Comparison of ENCODE assay signal across 8 cellular contexts in the genomic region with DNA sequence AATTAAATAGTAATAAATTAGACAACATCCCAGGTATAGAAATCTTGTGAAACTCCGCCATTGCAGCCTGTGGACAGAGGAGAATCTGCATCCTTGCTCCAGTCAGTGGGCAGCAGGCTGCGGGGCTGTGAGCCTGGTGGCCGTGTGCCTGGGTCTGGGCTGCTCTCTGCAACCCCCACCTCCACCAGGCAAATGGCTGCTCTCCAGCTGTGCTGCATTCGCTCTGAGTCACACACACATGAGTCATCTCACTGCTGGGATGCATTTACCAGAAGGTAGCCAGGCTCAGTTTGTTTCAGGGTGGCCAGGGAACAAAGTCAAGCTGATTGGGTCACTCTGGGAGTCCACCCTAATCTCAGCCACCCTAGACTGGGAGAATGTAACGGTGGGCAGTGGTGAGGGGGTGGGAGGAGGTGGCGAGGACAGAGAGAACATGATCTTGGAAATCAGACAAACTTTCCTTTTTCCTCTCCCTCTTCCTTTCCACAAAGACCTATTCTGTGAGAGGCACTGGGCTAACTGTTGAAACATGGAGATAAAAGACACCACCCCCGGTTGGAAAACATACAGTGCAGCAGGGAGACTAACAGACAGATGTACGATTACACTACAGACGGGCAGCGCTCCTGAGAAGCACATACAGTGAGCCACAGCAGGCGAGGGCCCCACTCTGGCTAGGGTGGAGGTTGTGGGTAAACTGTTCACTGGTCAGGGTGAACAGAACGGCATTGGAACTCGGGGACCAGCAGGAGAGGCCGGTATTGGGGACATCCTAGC. TPM values are rescaled to one million over a fixed set of nuclear protein-coding genes. Genes with fewer than 3 reads are reported as not detected.
DNase-seq lines count a peak whose midpoint lies in the region; ATAC-seq, FAIRE-seq and TF ChIP-seq lines count a peak whose summit lies in the region.

No MANE protein-coding gene starts in this region.

- H3K4me3 ChIP-seq in SJCRH30 (peak overlapping the region; percentile 32), H1 (ENCODE audit: extremely low read depth in 1 of 4, insufficient read depth in 2 of 4, low read depth in 3 of 4, low read length in 4 of 4) (peak overlapping the region in 2 of 4 experiments; percentile 1 to 9; a peak in 2 of 8 replicates), OCI-LY7 (ENCODE audit: low read depth, low read length, poor library complexity, severe bottlenecking) (no peak overlapping the region)

- peak in 1 of 2 experiments; percentile 72; a peak in 2 of 3 replicates for TF ChIP-seq POLR2A in H1 (IDR thresholded peaks at IDR 0.05; ENCODE audit: control extremely low read depth in 1 of 2, low read depth in 2 of 2, low read length in 2 of 2)

- DNase-seq in AG08396 (ENCODE audit: low spot score) = peak; percentile 89
- peak; percentile 88 to 89 for DNase-seq in SJCRH30
- DNase-seq in H1 (ENCODE audit: low read depth in 1 of 2, low spot score in 2 of 2) = peak; percentile 57 to 73
- peak; percentile 84 for DNase-seq in medulla oblongata (ENCODE audit: extremely low spot score)
- no peak for DNase-seq in stimulated activated naive B cell treated with anti-CD40 and anti-IgM and Interleukin-4, amounts not matched to agents 10 μg/mL and 1 μg/mL and 100 μg/mL, for 72 hours
- no peak for DNase-seq in OCI-LY7 (ENCODE audit: low spot score)

- no peak overlapping the region for H2BK15ac ChIP-seq in H1 (ENCODE audit: low read length)

- H2AFZ ChIP-seq in H1 (ENCODE audit: low read length) (peak overlapping the region; percentile 8; the same call in 1 of the 2 replicates), OCI-LY7 (ENCODE audit: low read length) (no peak overlapping the region)

- peak overlapping the region; percentile 2 for H4K5ac ChIP-seq in H1 (ENCODE audit: insufficient read length, low read depth, low read length)

- H3K18ac ChIP-seq in H1 (ENCODE audit: extremely low read depth, low read length) = peak overlapping the region; percentile 89

- H3K36me3 ChIP-seq in SJCRH30 (peaks cover 34% of the 10 kb centered on the region), H1 (ENCODE audit: control insufficient read depth in 2 of 4, insufficient read depth in 4 of 4, low read length in 3 of 4) (peaks cover 0 to 7% (median 0%) of the 10 kb centered on the region in 4 experiments; a peak in 2 of 8 replicates), OCI-LY7 (ENCODE audit: insufficient read depth, low read length) (peaks cover 61% of the 10 kb centered on the region)

- FAIRE-seq in H1 (lab: Jason Lieb, UNC) = no peak

- ATAC-seq in GM18873 (IDR thresholded peaks at IDR 0.05; ENCODE audit: low FRiP score, unreplicated experiment) (peak; percentile 96), HG03342 (IDR thresholded peaks at IDR 0.05; ENCODE audit: unreplicated experiment) (peak; percentile 91)
- peak; percentile 38 to 73 for ATAC-seq in stimulated activated naive B cell treated with anti-CD40 and anti-IgM and Interleukin-4, amounts not matched to agents 10 μg/mL and 1 μg/mL and 100 μg/mL, for 72 hours (replicated peaks)

- H3K27me3 ChIP-seq in SJCRH30 (no peaks in the 10 kb centered on the region), H1 (replicated peaks in 1 of 4; ENCODE audit: control insufficient read depth in 3 of 4, extremely low read depth in 1 of 4, insufficient read depth in 3 of 4, low read length in 3 of 4) (no peaks in the 10 kb centered on the region)

- no peak overlapping the region for H3K4me3 Mint-ChIP-seq in stimulated activated naive B cell treated with anti-CD40 and anti-IgM and Interleukin-4, amounts not matched to agents 10 μg/mL and 1 μg/mL and 100 μg/mL, for 72 hours

- no peaks in the 10 kb centered on the region for H3K9me3 Mint-ChIP-seq in stimulated activated naive B cell treated with anti-CD40 and anti-IgM and Interleukin-4, amounts not matched to agents 10 μg/mL and 1 μg/mL and 100 μg/mL, for 72 hours

- intact Hi-C loops in OCI-LY7 (cut with micrococcal nuclease; ENCODE audit: unreplicated experiment) = no loop called here

- no peak; a peak in 1 of 4 replicates for TF ChIP-seq RAD21 in H1 (IDR thresholded peaks at IDR 0.05 in 1 of 2, conservative IDR thresholded peaks at IDR 0.05 in 1 of 2; ENCODE audit: low read depth in 2 of 2, low read length in 2 of 2)

- no peak overlapping the region for H3K23ac ChIP-seq in H1 (ENCODE audit: insufficient read length)

- no peaks in the 10 kb centered on the region for H3K23me2 ChIP-seq in H1 (ENCODE audit: low read depth, low read length)

- no peak for TF ChIP-seq EP300 in H1 (IDR thresholded peaks at IDR 0.05; ENCODE audit: borderline replicate concordance in 1 of 2, low read depth in 2 of 2, low read length in 2 of 2)

- peaks cover 0 to 2% of the 10 kb centered on the region in 2 donors for H3K4me1 Mint-ChIP-seq in stimulated activated naive B cell treated with anti-CD40 and anti-IgM and Interleukin-4, amounts not matched to agents 10 μg/mL and 1 μg/mL and 100 μg/mL, for 72 hours

- no peaks in the 10 kb centered on the region for H3K27me3 Mint-ChIP-seq in stimulated activated naive B cell treated with anti-CD40 and anti-IgM and Interleukin-4, amounts not matched to agents 10 μg/mL and 1 μg/mL and 100 μg/mL, for 72 hours

- TF ChIP-seq CTCF in H1 (IDR thresholded peaks at IDR 0.05; ENCODE audit: control extremely low read depth in 1 of 3, insufficient read depth in 1 of 3, low read depth in 1 of 3, low read length in 3 of 3) (no peak), OCI-LY7 (conservative IDR thresholded peaks at IDR 0.05; ENCODE audit: low read length) (no peak)

- no peaks in the 10 kb centered on the region for H3K9me3 ChIP-seq in SJCRH30 (replicated peaks)
- H3K9me3 ChIP-seq in H1 (ENCODE audit: insufficient read depth in 2 of 2, low read depth in 1 of 2, low read length in 1 of 2) = no peaks in the 10 kb centered on the region
- H3K9me3 ChIP-seq in OCI-LY7 (ENCODE audit: low read length) = no peaks in the 10 kb centered on the region

- no peak overlapping the region for H3K4ac ChIP-seq in H1 (replicated peaks; ENCODE audit: insufficient read length, low read depth, low read length)

- H4K8ac ChIP-seq in H1 (ENCODE audit: extremely low read depth, insufficient read depth, low read length) = no peak overlapping the region

- H3K27ac Mint-ChIP-seq in stimulated activated naive B cell treated with anti-CD40 and anti-IgM and Interleukin-4, amounts not matched to agents 10 μg/mL and 1 μg/mL and 100 μg/mL, for 72 hours = peak overlapping the region; percentile 56

- peak overlapping the region; percentile 88 for H3K27ac ChIP-seq in SJCRH30
- peak overlapping the region; percentile 88 for H3K27ac ChIP-seq in H1 (ENCODE audit: low read depth, low read length)
- no peak overlapping the region for H3K27ac ChIP-seq in OCI-LY7 (ENCODE audit: low read depth, low read length, poor library complexity, severe bottlenecking)

- H3K56ac ChIP-seq in H1 (replicated peaks; ENCODE audit: insufficient read length, low read depth, low read length) = no peak overlapping the region

- H3K9me2 ChIP-seq in OCI-LY7 (ENCODE audit: insufficient read depth, low read length) = no peaks in the 10 kb centered on the region

- H3K4me2 ChIP-seq in H1 (ENCODE audit: insufficient read depth in 1 of 2, low read depth in 2 of 2, low read length in 2 of 2) = peak overlapping the region; percentile 46 to 55
- no peak overlapping the region for H3K4me2 ChIP-seq in OCI-LY7 (ENCODE audit: low read length)

- peaks cover 30% of the 10 kb centered on the region for H3K4me1 ChIP-seq in SJCRH30
- H3K4me1 ChIP-seq in H1 (replicated peaks in 1 of 4; ENCODE audit: control insufficient read depth in 3 of 4, insufficient read depth in 4 of 4, low read length in 3 of 4) = peaks cover 7 to 19% (median 15%) of the 10 kb centered on the region in 4 experiments
- H3K4me1 ChIP-seq in OCI-LY7 (ENCODE audit: insufficient read depth, low read length, poor library complexity, severe bottlenecking) = peaks cover 11% of the 10 kb centered on the region

- H3K79me2 ChIP-seq in H1 (ENCODE audit: control insufficient read depth in 1 of 2, insufficient read depth in 2 of 2, low read length in 2 of 2) = peaks cover 0 to 3% of the 10 kb centered on the region in 2 experiments; a peak in 2 of 4 replicates
- H3K79me2 ChIP-seq in OCI-LY7 (ENCODE audit: insufficient read depth, low read depth, low read length) = peaks cover 5% of the 10 kb centered on the region; the same call in 1 of the 2 replicates

- peak overlapping the region in 2 of 4 experiments; percentile 9 to 36; a peak in 2 of 7 replicates for H3K9ac ChIP-seq in H1 (replicated peaks in 1 of 4; ENCODE audit: extremely low read depth in 1 of 4, low read depth in 3 of 4, low read length in 3 of 4)

- peak overlapping the region; percentile 86 for H2BK12ac ChIP-seq in H1 (ENCODE audit: low read depth, low read length)

- peak overlapping the region; percentile 61 for H4K91ac ChIP-seq in H1 (replicated peaks; ENCODE audit: insufficient read length, low read length)

- H3K79me1 ChIP-seq in H1 (ENCODE audit: low read depth, low read length) = peaks cover 5% of the 10 kb centered on the region; the same call in 1 of the 2 replicates

- POLR2A ChIA-PET in H1 (lab: Charles Lee; ENCODE audit: partially characterized antibody) = interaction anchor here (0.8 to 1.0 kb wide), 2 partner anchors 9 to 56 kb away, joined by 3 to 4 read pairs; no protein-coding TSS in a partner anchor
- POLR2A ChIA-PET in OCI-LY7 (lab: Charles Lee) = no interaction called here

- H3K36me3 Mint-ChIP-seq in stimulated activated naive B cell treated with anti-CD40 and anti-IgM and Interleukin-4, amounts not matched to agents 10 μg/mL and 1 μg/mL and 100 μg/mL, for 72 hours = peaks cover 16 to 29% of the 10 kb centered on the region in 2 donors

- H2BK20ac ChIP-seq in H1 (ENCODE audit: low read length) = 0 out of 2 replicates have a peak overlapping the region, but pooled peaks have one; percentile 29

- peak overlapping the region; percentile 24 for H2BK120ac ChIP-seq in H1 (replicated peaks; ENCODE audit: low read depth, low read length)

- CTCF ChIA-PET in H1 (lab: Charles Lee; ENCODE audit: partially characterized antibody) (interaction anchor here (0.9 to 1.6 kb wide), 3 partner anchors 33 to 81 kb away, joined by 3 to 7 read pairs (median 3); no protein-coding TSS in a partner anchor), OCI-LY7 (lab: Charles Lee; ENCODE audit: unreplicated experiment) (no interaction called here)

- no TSS peak for BruUV-seq in OCI-LY7 (replicated peaks; lab: Mats Ljungman, UMichigan)

- peak overlapping the region; percentile 68; the same call in 1 of the 2 replicates for H2BK5ac ChIP-seq in H1 (ENCODE audit: low read depth, low read length)

- H2AK5ac ChIP-seq in H1 (ENCODE audit: low read depth, low read length) = peak overlapping the region; percentile 24; the same call in 1 of the 2 replicates

- no peak overlapping the region for H3K14ac ChIP-seq in H1 (ENCODE audit: insufficient read length)

- 56% methylated on average over 14 of the region's 14 CpGs; no CpG with 5 or more reads in 1 of the 2 experiments for WGBS in H1 (ENCODE audit: extremely low coverage in 1 of 2, insufficient coverage in 1 of 2, insufficient read length in 1 of 2, insufficient replicate concordance in 2 of 2, low coverage in 1 of 2, low lambda C conversion rate in 2 of 2, missing lambda C conversion rate in 1 of 2), 2 experiments

- H4K20me1 ChIP-seq in H1 (replicated peaks in 1 of 2; ENCODE audit: control insufficient read depth in 1 of 2, insufficient read depth in 2 of 2, low read length in 2 of 2) (no peaks in the 10 kb centered on the region), OCI-LY7 (ENCODE audit: insufficient read depth, low read length) (no peaks in the 10 kb centered on the region)

RNA-seq across cellular contexts. Expression of gene TRAM2, which starts 59.2 kb away (rescaled TPM):
- 28.4 and 28.8 TPM in 2 replicates for total RNA-seq in SJCRH30 (2014; rRNA removed; shearing (Covaris generic))
- total RNA-seq in H1 (2021; fragmentation: NEBNext Ultra II Directional; extraction: Animal tissue kit (Norgen Biotek cat#: 25700)) = 21.4 and 21.6 TPM in 2 replicates
- 8.5 and 9.0 TPM in 2 replicates for polyA plus RNA-seq in H1 (2011; rRNA removed)
- polyA plus RNA-seq in H1 (2011; cell fraction: cytosol; rRNA removed) = 8.6 TPM
- polyA plus RNA-seq in H1 (2011; cell fraction: nucleus; rRNA removed) = 10.0 TPM
- 8.3 to 11.6 TPM (median 10.6 TPM) in 4 replicates for polyA plus RNA-seq in H1 (2012, experiment 1 of 2)
- polyA plus RNA-seq in H1 (2012, experiment 2 of 2) = 4.8 TPM
- 18.2 TPM for polyA plus RNA-seq in H1 (2013, experiment 1 of 2)
- polyA plus RNA-seq in H1 (2013, experiment 2 of 2) = 21.0 TPM
- 15.8 and 16.0 TPM in 2 replicates for polyA minus RNA-seq in H1 (2011; rRNA and poly(A)+ RNA removed)
- polyA minus RNA-seq in H1 (2011; cell fraction: cytosol; rRNA and poly(A)+ RNA removed) = 10.1 TPM
- 12.7 TPM for polyA minus RNA-seq in H1 (2011; cell fraction: nucleus; rRNA and poly(A)+ RNA removed)
- 16.3 and 19.3 TPM in 2 replicates for total RNA-seq in OCI-LY7 (2014; rRNA removed; shearing (Covaris generic))
- total RNA-seq in OCI-LY7 (2022) = 34.9 and 38.2 TPM in 2 replicates

Comparison
In these comparisons a context has a peak if more than half of its experiments do, and no peak if none do; other contexts are left out.
1. DNase-seq: peak in AG08396 (single experiment), SJCRH30 (2 of 2), H1 (2 of 2) and medulla oblongata (single experiment); none in stimulated activated naive B cell treated with anti-CD40 and anti-IgM and Interleukin-4, amounts not matched to agents 10 μg/mL and 1 μg/mL and 100 μg/mL, for 72 hours (single experiment) and OCI-LY7 (single experiment).
2. Peak in every context shown above with its lines, with median percentiles within 50 percentile points of each other: ATAC-seq.